ENCODE assay signal across 8 cellular contexts in genomic region chr5:149551227-149552037, GRCh38. TPM values are rescaled to one million over a fixed set of nuclear protein-coding genes. Genes with fewer than 3 reads are reported as not detected.
DNase-seq lines count a peak whose midpoint lies in the region; ATAC-seq lines count a peak whose summit lies in the region.

Gene CSNK1A1, minus strand, starts transcription at chr5:149551439. Its CDS starts 475 bp downstream, at chr5:149550964.

- ATAC-seq in GM19372 (IDR thresholded peaks at IDR 0.05; ENCODE audit: low read depth, unreplicated experiment) (peak; percentile 85), HG03558 (IDR thresholded peaks at IDR 0.05; ENCODE audit: extremely low read depth, unreplicated experiment) (peak; percentile 76), left lobe of liver (peak; percentile 96)

- DNase-seq in CD1c-positive myeloid dendritic cell (ENCODE audit: extremely low spot score) (peak; percentile 100), NCI-H748 (lab: John Stamatoyannopoulos, UW; ENCODE audit: unreplicated experiment) (peak; percentile 99), dedifferentiated amniotic fluid mesenchymal stem cell (ENCODE audit: extremely low spot score) (peak; percentile 96), left lobe of liver (ENCODE audit: low spot score) (peak; percentile 99)
- peak; percentile 98 for DNase-seq in activated CD4-positive, alpha-beta T cell treated with anti-CD3 and anti-CD28 coated beads, Interleukin-2, amount 50 U/mL, for 1 hour
- peak; percentile 98 for DNase-seq in stimulated activated CD4-positive, alpha-beta T cell treated with anti-CD3 and anti-CD28 coated beads, Interleukin-2, amount 100 ng/mL, for 4 hours (ENCODE audit: low read depth)

RNA-seq across cellular contexts. Expression of gene CSNK1A1, which starts in this region (rescaled TPM):
- 82.6 TPM for total RNA-seq in left lobe of liver

Comparison
In these comparisons a context has a peak if more than half of its experiments do, and no peak if none do; other contexts are left out.
1. Peak in every context shown above with its lines: DNase-seq and ATAC-seq.